Comparison of ENCODE assay signal across 10 cellular contexts in the genomic region with DNA sequence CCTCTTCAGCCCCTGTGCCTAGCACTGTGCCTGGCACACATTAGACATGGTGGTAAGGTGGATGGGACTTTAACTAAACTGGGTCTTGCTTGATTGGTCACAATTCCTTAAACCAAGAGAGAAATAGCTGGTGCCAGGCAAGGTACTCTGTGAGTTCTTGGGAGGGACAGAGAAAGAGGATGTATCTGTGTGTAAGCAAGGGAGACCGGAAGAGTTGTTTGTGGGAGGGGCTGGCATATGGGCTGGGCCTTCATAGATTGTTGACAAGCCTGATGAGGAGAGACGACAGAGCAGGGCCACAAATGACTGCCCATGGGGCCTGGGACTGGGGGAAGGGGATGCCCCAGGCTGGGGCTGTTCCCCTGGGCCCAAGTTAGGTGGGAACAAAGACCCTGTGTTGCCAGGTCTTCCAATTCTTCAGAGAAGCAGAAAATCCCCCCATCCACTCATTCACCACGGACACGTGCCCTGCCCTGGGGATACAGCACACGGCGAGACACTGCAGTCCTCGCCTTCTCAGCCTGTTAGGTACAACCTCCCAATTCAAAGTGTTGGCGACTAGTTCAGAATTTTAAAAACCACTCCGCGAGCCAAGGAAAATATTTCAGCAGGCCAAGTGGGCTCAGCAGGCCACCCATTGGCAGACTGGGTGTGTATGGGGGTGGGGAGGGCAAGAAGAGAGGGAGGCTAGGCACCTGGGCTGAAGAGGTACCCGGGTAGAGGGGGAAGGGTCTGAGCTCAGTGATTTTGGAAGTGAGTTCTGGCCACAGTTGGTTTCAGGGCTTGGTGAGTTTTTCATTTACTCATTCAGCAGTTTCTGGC. TPM values are rescaled to one million over a fixed set of nuclear protein-coding genes. Genes with fewer than 3 reads are reported as not detected.
DNase-seq lines count a peak whose midpoint lies in the region; ATAC-seq and TF ChIP-seq lines count a peak whose summit lies in the region.
"Had no signal": no experiment of that assay in that cellular context is flagged by ENCODE, and none has a peak within 500 bp of the region (broad histone marks: within the 10 kb centered on the region; RNA-seq: fewer than 3 reads in every experiment).

No MANE protein-coding gene starts in this region.

- no peaks in the 10 kb centered on the region for H3K9me2 ChIP-seq in Karpas-422 (replicated peaks; ENCODE audit: insufficient read depth, low read length)

- no peak overlapping the region for H3K27ac ChIP-seq in Karpas-422 (ENCODE audit: low read length)
- no peak overlapping the region for H3K27ac ChIP-seq in body of pancreas
- no peak overlapping the region for H3K27ac ChIP-seq in suprapubic skin

- H3K4me3 ChIP-seq in Karpas-422 (ENCODE audit: low read length): no peak overlapping the region
- H3K4me3 ChIP-seq in body of pancreas: no peak overlapping the region
- no peak overlapping the region for H3K4me3 ChIP-seq in suprapubic skin

- peak; percentile 95 for ATAC-seq in GM18511 (IDR thresholded peaks at IDR 0.05; ENCODE audit: unreplicated experiment)
- peak; percentile 81 for ATAC-seq in HG02885 (IDR thresholded peaks at IDR 0.05; ENCODE audit: poor library complexity, unreplicated experiment)
- ATAC-seq in memory B cell (ENCODE audit: low read depth): peak; percentile 55
- ATAC-seq in body of pancreas: no peak
- ATAC-seq: PC-3 had no signal

- no peak overlapping the region for H3K4me2 ChIP-seq in Karpas-422 (ENCODE audit: low read depth, low read length, poor library complexity, severe bottlenecking)

- peaks cover 16% of the 10 kb centered on the region for H3K27me3 Mint-ChIP-seq in memory B cell

- no peak overlapping the region for H3K4me3 Mint-ChIP-seq in memory B cell

- no peaks in the 10 kb centered on the region for H3K36me3 ChIP-seq in Karpas-422 (ENCODE audit: insufficient read depth, low read length)
- H3K36me3 ChIP-seq in body of pancreas (replicated peaks in 1 of 2; ENCODE audit: insufficient read depth in 1 of 2, low read depth in 2 of 2): no peaks in the 10 kb centered on the region
- peaks cover 3% of the 10 kb centered on the region for H3K36me3 ChIP-seq in suprapubic skin

- H3K79me2 ChIP-seq in Karpas-422 (ENCODE audit: low read length): no peaks in the 10 kb centered on the region

- no peaks in the 10 kb centered on the region for H3K36me3 Mint-ChIP-seq in memory B cell

- peak; percentile 30 for DNase-seq in SW480 (ENCODE audit: low spot score)
- DNase-seq in memory B cell (ENCODE audit: low spot score in 2 of 2): no peak
- no peak for DNase-seq in Karpas-422
- no peak for DNase-seq in body of pancreas
- no peak for DNase-seq in suprapubic skin (ENCODE audit: low spot score in 2 of 2)
- no peak for DNase-seq in activated naive CD4-positive, alpha-beta T cell (lab: John Stamatoyannopoulos, UW)
- DNase-seq: GDM1, PC-3 had no signal

- H3K4me1 Mint-ChIP-seq in memory B cell: peaks cover 3% of the 10 kb centered on the region

- no peaks in the 10 kb centered on the region for H3K9me3 Mint-ChIP-seq in memory B cell

- no peaks in the 10 kb centered on the region for H3K27me3 ChIP-seq in Karpas-422 (ENCODE audit: low read length)
- no peaks in the 10 kb centered on the region for H3K27me3 ChIP-seq in body of pancreas
- H3K27me3 ChIP-seq in suprapubic skin: peaks cover 8% of the 10 kb centered on the region

- intact Hi-C loops in body of pancreas (cut with DNase I): no loop called here

- no peaks in the 10 kb centered on the region for H4K20me1 ChIP-seq in Karpas-422 (ENCODE audit: insufficient read depth, low read depth, low read length)

- no peak for TF ChIP-seq POLR2A in body of pancreas (IDR thresholded peaks at IDR 0.05)
- TF ChIP-seq POLR2A in suprapubic skin (IDR thresholded peaks at IDR 0.05): no peak

- H3K4me1 ChIP-seq in Karpas-422 (ENCODE audit: low read length): no peaks in the 10 kb centered on the region
- H3K4me1 ChIP-seq in body of pancreas: no peaks in the 10 kb centered on the region
- no peaks in the 10 kb centered on the region for H3K4me1 ChIP-seq in suprapubic skin

- H3K9ac ChIP-seq in Karpas-422 (ENCODE audit: low read length): no peak overlapping the region

- TF ChIP-seq CTCF in body of pancreas (IDR thresholded peaks at IDR 0.05) (no peak), suprapubic skin (IDR thresholded peaks at IDR 0.05) (no peak)

- H3K9me3 ChIP-seq in Karpas-422 (ENCODE audit: low read length) (no peaks in the 10 kb centered on the region; the same call in 1 of the 2 replicates), body of pancreas (no peaks in the 10 kb centered on the region), suprapubic skin (no peaks in the 10 kb centered on the region)

- 84 to 89% methylated on average over 11 of the region's 11 CpGs for WGBS in body of pancreas, 2 donors
- 67% methylated on average over 11 of the region's 11 CpGs for WGBS in suprapubic skin

- H2AFZ ChIP-seq in Karpas-422 (ENCODE audit: low read length): no peak overlapping the region

- H3K27ac Mint-ChIP-seq in memory B cell: no peak overlapping the region

- no peak for TF ChIP-seq EP300 in suprapubic skin (IDR thresholded peaks at IDR 0.05)

RNA-seq across cellular contexts. Expression of gene CYP46A1, which starts 11.4 kb away (rescaled TPM):
- total RNA-seq in Karpas-422 (2014; rRNA removed; shearing (Covaris generic); ENCODE audit: low replicate concordance): 0.52 and 1.3 TPM in 2 replicates
- 1 to 10 TPM; 1.3 to 4.9 TPM for total RNA-seq in body of pancreas
- 1 to 10 TPM in 2 of 4 donors, under 1 TPM in 1, not detected in 1; 0.47 to 2.0 (median 1.0) TPM for total RNA-seq in suprapubic skin

RNA-seq across cellular contexts. Expression of gene HHIPL1, which starts 27.8 kb away (rescaled TPM):
- 0.07 TPM in 1 of 2 replicates, not detected in the other for total RNA-seq in Karpas-422 (2014; rRNA removed; shearing (Covaris generic); ENCODE audit: low replicate concordance)
- total RNA-seq in body of pancreas (under 1 TPM; under 0.01 to 0.26 TPM), suprapubic skin (1 to 10 TPM in 1 of 4 donors, under 1 TPM in 3; 0.13 to 4.7 (median 0.56) TPM)
